In the genomic region with DNA sequence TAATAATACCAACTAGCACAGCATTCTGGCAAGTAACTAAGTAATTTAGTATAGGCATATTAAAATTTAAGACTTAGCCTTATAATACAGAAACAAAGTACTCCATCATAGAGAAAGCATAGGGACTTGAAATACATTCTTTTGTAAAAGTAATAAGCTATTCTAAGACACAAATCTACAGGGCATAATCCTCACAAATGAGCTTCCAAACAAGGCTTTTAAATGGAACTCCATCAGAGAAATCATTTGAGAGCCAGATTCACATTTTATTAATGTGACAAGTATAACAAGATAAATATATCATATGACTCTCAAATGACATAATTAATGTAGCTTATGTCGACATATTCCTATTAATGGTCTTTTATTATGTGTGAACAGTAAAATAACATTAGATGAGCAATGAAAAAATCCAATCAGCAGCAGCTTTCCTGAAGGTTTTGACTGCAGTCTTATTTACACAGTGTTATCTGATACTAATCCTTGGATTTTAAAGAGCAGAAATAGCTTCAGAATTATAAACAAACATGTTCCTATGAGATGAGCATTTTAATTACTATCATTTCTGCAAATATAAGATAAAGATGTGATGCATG, we compare ENCODE assay signal across 1 cellular context.
TF ChIP-seq lines count a peak whose summit lies in the region.

No MANE protein-coding gene starts in this region.

TF ChIP-seq in HEK293, 187 proteins besides CTCF, POLR2A, EP300 and RAD21 (continued from another document):
- TF ChIP-seq, protein P1, sequence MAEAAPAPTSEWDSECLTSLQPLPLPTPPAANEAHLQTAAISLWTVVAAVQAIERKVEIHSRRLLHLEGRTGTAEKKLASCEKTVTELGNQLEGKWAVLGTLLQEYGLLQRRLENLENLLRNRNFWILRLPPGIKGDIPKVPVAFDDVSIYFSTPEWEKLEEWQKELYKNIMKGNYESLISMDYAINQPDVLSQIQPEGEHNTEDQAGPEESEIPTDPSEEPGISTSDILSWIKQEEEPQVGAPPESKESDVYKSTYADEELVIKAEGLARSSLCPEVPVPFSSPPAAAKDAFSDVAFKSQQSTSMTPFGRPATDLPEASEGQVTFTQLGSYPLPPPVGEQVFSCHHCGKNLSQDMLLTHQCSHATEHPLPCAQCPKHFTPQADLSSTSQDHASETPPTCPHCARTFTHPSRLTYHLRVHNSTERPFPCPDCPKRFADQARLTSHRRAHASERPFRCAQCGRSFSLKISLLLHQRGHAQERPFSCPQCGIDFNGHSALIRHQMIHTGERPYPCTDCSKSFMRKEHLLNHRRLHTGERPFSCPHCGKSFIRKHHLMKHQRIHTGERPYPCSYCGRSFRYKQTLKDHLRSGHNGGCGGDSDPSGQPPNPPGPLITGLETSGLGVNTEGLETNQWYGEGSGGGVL (tag by site-specific recombination; IDR thresholded peaks at IDR 0.05) = no peak
- no peak for TF ChIP-seq ZNF658 (tag by site-specific recombination; IDR thresholded peaks at IDR 0.05)
- peak; percentile 87; the same call in 1 of the 2 replicates for TF ChIP-seq SALL2 (tag by site-specific recombination; IDR thresholded peaks at IDR 0.05; ENCODE audit: borderline replicate concordance)
- TF ChIP-seq, protein P2, sequence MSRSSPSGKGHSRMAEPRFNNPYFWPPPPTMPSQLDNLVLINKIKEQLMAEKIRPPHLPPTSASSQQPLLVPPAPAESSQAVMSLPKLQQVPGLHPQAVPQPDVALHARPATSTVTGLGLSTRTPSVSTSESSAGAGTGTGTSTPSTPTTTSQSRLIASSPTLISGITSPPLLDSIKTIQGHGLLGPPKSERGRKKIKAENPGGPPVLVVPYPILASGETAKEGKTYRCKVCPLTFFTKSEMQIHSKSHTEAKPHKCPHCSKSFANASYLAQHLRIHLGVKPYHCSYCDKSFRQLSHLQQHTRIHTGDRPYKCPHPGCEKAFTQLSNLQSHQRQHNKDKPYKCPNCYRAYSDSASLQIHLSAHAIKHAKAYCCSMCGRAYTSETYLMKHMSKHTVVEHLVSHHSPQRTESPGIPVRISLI (tag by site-specific recombination; IDR thresholded peaks at IDR 0.05) = peak; percentile 72; the same call in 1 of the 2 replicates
- 0 out of 2 replicates have a peak, but pooled peaks have one; percentile 23 for TF ChIP-seq ZNF76 (tag by site-specific recombination; IDR thresholded peaks at IDR 0.05; ENCODE audit: borderline replicate concordance, low read depth)
- TF ChIP-seq ZNF518A (tag by site-specific recombination; conservative IDR thresholded peaks at IDR 0.05; ENCODE audit: low read depth) = no peak
- TF ChIP-seq SETDB1 (IDR thresholded peaks at IDR 0.05; ENCODE audit: insufficient read length, low read length) = no peak
- no peak for TF ChIP-seq ZNF621 (tag by site-specific recombination; IDR thresholded peaks at IDR 0.05)
- TF ChIP-seq ZBTB44 (tag by site-specific recombination; IDR thresholded peaks at IDR 0.05) = peak; percentile 83
- TF ChIP-seq, protein P3, sequence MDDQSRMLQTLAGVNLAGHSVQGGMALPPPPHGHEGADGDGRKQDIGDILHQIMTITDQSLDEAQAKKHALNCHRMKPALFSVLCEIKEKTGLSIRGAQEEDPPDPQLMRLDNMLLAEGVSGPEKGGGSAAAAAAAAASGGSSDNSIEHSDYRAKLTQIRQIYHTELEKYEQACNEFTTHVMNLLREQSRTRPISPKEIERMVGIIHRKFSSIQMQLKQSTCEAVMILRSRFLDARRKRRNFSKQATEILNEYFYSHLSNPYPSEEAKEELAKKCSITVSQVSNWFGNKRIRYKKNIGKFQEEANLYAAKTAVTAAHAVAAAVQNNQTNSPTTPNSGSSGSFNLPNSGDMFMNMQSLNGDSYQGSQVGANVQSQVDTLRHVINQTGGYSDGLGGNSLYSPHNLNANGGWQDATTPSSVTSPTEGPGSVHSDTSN (CRISPR knock-in tag; IDR thresholded peaks at IDR 0.05) = no peak
